1 cellular context compared by ENCODE assay signal in the genomic region with DNA sequence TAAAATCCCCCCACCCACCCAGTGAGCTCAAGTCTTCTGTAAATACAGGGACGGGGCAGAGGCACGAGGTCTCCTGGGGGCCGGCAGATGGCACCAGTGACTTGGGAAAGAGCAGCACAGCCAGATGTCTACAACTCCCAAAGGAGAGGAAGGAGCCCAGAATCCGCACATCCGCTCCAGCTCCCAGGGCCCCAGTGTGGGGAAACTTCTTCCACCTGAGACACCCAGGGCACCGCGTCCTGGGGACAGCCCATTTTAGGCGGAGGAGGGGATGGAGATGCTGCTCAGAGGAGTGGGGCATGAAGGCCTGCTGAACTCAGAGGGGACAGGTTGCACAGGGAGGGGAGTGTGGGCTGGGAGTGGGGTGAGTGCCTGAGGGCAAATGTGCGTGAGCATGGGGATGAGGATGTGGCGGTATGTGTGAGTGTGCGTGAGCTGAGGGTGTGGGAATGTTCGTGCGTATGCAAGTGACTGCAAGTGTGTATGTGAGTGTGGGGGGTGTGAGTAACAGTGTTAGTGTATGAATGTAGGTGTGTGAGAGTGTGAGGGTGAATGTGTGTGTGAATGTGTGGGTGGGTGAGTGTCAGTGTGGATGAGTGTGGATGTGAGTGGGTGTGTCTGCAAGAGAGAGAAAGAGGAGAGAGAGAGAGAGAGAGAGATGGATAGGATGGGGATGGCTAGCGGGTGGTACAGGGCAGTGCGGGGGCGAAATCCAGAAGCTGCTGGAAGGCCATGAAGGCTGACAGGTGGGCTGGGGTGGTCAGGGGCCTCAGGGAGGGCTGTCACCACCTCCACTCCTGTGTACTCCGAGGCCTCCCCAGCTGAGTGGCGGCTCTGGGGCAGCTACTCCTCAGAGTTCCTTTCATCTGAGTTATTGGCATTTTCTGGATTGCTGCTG.
TF ChIP-seq lines count a peak whose summit lies in the region.

No MANE protein-coding gene starts in this region.

TF ChIP-seq in GM23338, 12 proteins besides CTCF, POLR2A, EP300 and RAD21 (continued from another document):
- TF ChIP-seq, protein P1, sequence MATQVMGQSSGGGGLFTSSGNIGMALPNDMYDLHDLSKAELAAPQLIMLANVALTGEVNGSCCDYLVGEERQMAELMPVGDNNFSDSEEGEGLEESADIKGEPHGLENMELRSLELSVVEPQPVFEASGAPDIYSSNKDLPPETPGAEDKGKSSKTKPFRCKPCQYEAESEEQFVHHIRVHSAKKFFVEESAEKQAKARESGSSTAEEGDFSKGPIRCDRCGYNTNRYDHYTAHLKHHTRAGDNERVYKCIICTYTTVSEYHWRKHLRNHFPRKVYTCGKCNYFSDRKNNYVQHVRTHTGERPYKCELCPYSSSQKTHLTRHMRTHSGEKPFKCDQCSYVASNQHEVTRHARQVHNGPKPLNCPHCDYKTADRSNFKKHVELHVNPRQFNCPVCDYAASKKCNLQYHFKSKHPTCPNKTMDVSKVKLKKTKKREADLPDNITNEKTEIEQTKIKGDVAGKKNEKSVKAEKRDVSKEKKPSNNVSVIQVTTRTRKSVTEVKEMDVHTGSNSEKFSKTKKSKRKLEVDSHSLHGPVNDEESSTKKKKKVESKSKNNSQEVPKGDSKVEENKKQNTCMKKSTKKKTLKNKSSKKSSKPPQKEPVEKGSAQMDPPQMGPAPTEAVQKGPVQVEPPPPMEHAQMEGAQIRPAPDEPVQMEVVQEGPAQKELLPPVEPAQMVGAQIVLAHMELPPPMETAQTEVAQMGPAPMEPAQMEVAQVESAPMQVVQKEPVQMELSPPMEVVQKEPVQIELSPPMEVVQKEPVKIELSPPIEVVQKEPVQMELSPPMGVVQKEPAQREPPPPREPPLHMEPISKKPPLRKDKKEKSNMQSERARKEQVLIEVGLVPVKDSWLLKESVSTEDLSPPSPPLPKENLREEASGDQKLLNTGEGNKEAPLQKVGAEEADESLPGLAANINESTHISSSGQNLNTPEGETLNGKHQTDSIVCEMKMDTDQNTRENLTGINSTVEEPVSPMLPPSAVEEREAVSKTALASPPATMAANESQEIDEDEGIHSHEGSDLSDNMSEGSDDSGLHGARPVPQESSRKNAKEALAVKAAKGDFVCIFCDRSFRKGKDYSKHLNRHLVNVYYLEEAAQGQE (IDR thresholded peaks at IDR 0.05; ENCODE audit: unreplicated experiment): no peak
- TF ChIP-seq POLR2AphosphoS5 (IDR thresholded peaks at IDR 0.05; ENCODE audit: low read depth): no peak
- no peak for TF ChIP-seq ZNF331 (CRISPR knock-in tag; IDR thresholded peaks at IDR 0.05; ENCODE audit: low read depth)
- no peak for TF ChIP-seq NANOG (IDR thresholded peaks at IDR 0.05; ENCODE audit: borderline replicate concordance)
- no peak for TF ChIP-seq STAT1 (IDR thresholded peaks at IDR 0.05; ENCODE audit: unreplicated experiment)
- no peak for TF ChIP-seq CREB1 (CRISPR knock-in tag; IDR thresholded peaks at IDR 0.05; ENCODE audit: low read depth)
- TF ChIP-seq, protein P2, sequence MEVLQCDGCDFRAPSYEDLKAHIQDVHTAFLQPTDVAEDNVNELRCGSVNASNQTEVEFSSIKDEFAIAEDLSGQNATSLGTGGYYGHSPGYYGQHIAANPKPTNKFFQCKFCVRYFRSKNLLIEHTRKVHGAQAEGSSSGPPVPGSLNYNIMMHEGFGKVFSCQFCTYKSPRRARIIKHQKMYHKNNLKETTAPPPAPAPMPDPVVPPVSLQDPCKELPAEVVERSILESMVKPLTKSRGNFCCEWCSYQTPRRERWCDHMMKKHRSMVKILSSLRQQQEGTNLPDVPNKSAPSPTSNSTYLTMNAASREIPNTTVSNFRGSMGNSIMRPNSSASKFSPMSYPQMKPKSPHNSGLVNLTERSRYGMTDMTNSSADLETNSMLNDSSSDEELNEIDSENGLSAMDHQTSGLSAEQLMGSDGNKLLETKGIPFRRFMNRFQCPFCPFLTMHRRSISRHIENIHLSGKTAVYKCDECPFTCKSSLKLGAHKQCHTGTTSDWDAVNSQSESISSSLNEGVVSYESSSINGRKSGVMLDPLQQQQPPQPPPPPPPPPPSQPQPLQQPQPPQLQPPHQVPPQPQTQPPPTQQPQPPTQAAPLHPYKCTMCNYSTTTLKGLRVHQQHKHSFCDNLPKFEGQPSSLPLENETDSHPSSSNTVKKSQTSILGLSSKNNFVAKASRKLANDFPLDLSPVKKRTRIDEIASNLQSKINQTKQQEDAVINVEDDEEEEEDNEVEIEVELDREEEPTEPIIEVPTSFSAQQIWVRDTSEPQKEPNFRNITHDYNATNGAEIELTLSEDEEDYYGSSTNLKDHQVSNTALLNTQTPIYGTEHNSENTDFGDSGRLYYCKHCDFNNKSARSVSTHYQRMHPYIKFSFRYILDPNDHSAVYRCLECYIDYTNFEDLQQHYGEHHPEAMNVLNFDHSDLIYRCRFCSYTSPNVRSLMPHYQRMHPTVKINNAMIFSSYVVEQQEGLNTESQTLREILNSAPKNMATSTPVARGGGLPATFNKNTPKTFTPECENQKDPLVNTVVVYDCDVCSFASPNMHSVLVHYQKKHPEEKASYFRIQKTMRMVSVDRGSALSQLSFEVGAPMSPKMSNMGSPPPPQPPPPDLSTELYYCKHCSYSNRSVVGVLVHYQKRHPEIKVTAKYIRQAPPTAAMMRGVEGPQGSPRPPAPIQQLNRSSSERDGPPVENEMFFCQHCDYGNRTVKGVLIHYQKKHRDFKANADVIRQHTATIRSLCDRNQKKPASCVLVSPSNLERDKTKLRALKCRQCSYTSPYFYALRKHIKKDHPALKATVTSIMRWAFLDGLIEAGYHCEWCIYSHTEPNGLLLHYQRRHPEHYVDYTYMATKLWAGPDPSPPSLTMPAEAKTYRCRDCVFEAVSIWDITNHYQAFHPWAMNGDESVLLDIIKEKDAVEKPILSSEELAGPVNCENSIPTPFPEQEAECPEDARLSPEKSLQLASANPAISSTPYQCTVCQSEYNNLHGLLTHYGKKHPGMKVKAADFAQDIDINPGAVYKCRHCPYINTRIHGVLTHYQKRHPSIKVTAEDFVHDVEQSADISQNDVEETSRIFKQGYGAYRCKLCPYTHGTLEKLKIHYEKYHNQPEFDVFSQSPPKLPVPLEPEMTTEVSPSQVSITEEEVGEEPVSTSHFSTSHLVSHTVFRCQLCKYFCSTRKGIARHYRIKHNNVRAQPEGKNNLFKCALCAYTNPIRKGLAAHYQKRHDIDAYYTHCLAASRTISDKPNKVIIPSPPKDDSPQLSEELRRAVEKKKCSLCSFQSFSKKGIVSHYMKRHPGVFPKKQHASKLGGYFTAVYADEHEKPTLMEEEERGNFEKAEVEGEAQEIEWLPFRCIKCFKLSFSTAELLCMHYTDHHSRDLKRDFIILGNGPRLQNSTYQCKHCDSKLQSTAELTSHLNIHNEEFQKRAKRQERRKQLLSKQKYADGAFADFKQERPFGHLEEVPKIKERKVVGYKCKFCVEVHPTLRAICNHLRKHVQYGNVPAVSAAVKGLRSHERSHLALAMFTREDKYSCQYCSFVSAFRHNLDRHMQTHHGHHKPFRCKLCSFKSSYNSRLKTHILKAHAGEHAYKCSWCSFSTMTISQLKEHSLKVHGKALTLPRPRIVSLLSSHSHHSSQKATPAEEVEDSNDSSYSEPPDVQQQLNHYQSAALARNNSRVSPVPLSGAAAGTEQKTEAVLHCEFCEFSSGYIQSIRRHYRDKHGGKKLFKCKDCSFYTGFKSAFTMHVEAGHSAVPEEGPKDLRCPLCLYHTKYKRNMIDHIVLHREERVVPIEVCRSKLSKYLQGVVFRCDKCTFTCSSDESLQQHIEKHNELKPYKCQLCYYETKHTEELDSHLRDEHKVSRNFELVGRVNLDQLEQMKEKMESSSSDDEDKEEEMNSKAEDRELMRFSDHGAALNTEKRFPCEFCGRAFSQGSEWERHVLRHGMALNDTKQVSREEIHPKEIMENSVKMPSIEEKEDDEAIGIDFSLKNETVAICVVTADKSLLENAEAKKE (CRISPR knock-in tag; IDR thresholded peaks at IDR 0.05): no peak
- no peak for TF ChIP-seq EZH2 (IDR thresholded peaks at IDR 0.05; ENCODE audit: low read depth, unreplicated experiment)
- TF ChIP-seq JUNB (IDR thresholded peaks at IDR 0.05; ENCODE audit: unreplicated experiment): no peak
- no peak for TF ChIP-seq ZNF114 (CRISPR knock-in tag; IDR thresholded peaks at IDR 0.05)
- TF ChIP-seq, protein P3, sequence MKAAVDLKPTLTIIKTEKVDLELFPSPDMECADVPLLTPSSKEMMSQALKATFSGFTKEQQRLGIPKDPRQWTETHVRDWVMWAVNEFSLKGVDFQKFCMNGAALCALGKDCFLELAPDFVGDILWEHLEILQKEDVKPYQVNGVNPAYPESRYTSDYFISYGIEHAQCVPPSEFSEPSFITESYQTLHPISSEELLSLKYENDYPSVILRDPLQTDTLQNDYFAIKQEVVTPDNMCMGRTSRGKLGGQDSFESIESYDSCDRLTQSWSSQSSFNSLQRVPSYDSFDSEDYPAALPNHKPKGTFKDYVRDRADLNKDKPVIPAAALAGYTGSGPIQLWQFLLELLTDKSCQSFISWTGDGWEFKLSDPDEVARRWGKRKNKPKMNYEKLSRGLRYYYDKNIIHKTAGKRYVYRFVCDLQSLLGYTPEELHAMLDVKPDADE (IDR thresholded peaks at IDR 0.05): no peak
TF ChIP-seq in GM23338: peak in this region for 0.
